In genomic region chr4:121696140-121696640, GRCh38 we compare ENCODE assay signal across 9 cellular contexts. TPM values are rescaled to one million over a fixed set of nuclear protein-coding genes. Genes with fewer than 3 reads are reported as not detected.
DNase-seq lines count a peak whose midpoint lies in the region; ATAC-seq, FAIRE-seq and TF ChIP-seq lines count a peak whose summit lies in the region.
"Had no signal": no experiment of that assay in that cellular context is flagged by ENCODE, and none has a peak within 500 bp of the region (broad histone marks: within the 10 kb centered on the region; RNA-seq: fewer than 3 reads in every experiment).

No MANE protein-coding gene starts in this region.

- DNase-seq in EH (ENCODE audit: low read depth) (peak; percentile 86), HCT116 (ENCODE audit: low read depth, low spot score) (no peak), NCI-H2227 (lab: John Stamatoyannopoulos, UW; ENCODE audit: unreplicated experiment) (peak; percentile 39), H1 (ENCODE audit: low read depth in 1 of 2, low spot score in 2 of 2) (peak in 1 of 2 experiments; percentile 80), mesenchymal stem cell (peak; percentile 89), iPS-NIHi7 (ENCODE audit: extremely low spot score) (no peak)
- peak; percentile 69 for DNase-seq in activated CD8-positive, alpha-beta T cell treated with anti-CD3 and anti-CD28 coated beads for 36 hours
- DNase-seq in stimulated activated CD8-positive, alpha-beta memory T cell treated with anti-CD3 and anti-CD28 coated beads, Interleukin-12 subunit alpha, Interleukin-12 subunit beta, amount 100 ng/mL, for 4 hours (ENCODE audit: low read depth) = peak; percentile 28

- TF ChIP-seq RAD21 in HCT116 (IDR thresholded peaks at IDR 0.05; ENCODE audit: low read depth) = no peak
- TF ChIP-seq RAD21 in H1 (IDR thresholded peaks at IDR 0.05 in 1 of 2, conservative IDR thresholded peaks at IDR 0.05 in 1 of 2; ENCODE audit: low read depth in 2 of 2, low read length in 2 of 2) = no peak

- peak overlapping the region; percentile 92 for H4K8ac ChIP-seq in H1 (ENCODE audit: extremely low read depth, insufficient read depth, low read length)
- no peak overlapping the region for H4K8ac ChIP-seq in mesenchymal stem cell (ENCODE audit: low read length)

- POLR2A ChIA-PET in HCT116 (lab: Charles Lee) (interaction anchor here (1.0 to 2.0 kb wide), 5 partner anchors 10 to 41 kb away, joined by 3 to 14 read pairs (median 6); no protein-coding TSS in a partner anchor), H1 (lab: Charles Lee; ENCODE audit: partially characterized antibody) (interaction anchor here (0.8 to 2.4 kb wide), 16 partner anchors 8 to 235 kb away, joined by 3 to 15 read pairs (median 5); partner anchors contain the start of gene EXOSC9)
- POLR2A ChIA-PET in activated CD8-positive, alpha-beta T cell treated with anti-CD3 and anti-CD28 coated beads for 36 hours (lab: Charles Lee) = interaction anchor here (1.8 kb wide), 1 partner anchor 12 kb away, joined by 6 read pairs; no protein-coding TSS in a partner anchor

- no peak overlapping the region for H3K23ac ChIP-seq in H1 (ENCODE audit: insufficient read length)
- peak overlapping the region in 1 of 2 experiments; percentile 98 for H3K23ac ChIP-seq in mesenchymal stem cell (ENCODE audit: low read length in 2 of 2)

- H2BK120ac ChIP-seq in H1 (replicated peaks; ENCODE audit: low read depth, low read length) (peak overlapping the region; percentile 39), mesenchymal stem cell (ENCODE audit: low read depth, low read length) (peak overlapping the region; percentile 91)

- H3K9me3 Mint-ChIP-seq in activated CD8-positive, alpha-beta T cell treated with anti-CD3 and anti-CD28 coated beads for 36 hours = no peaks in the 10 kb centered on the region

- H2AFZ ChIP-seq in HCT116 (ENCODE audit: low read depth, low read length, poor library complexity, severe bottlenecking) (no peak overlapping the region), H1 (ENCODE audit: low read length) (peak overlapping the region; percentile 87), mesenchymal stem cell (ENCODE audit: low read depth, low read length) (no peak overlapping the region)

- no TSS peak for BruUV-seq in HCT116 (replicated peaks; lab: Mats Ljungman, UMichigan)

- H3K4me3 Mint-ChIP-seq in activated CD8-positive, alpha-beta T cell treated with anti-CD3 and anti-CD28 coated beads for 36 hours = peak overlapping the region; percentile 92

- H3K79me1 ChIP-seq in H1 (ENCODE audit: low read depth, low read length) = no peaks in the 10 kb centered on the region; the same call in 1 of the 2 replicates
- peaks cover 4% of the 10 kb centered on the region for H3K79me1 ChIP-seq in mesenchymal stem cell (replicated peaks; ENCODE audit: low read length, poor library complexity, severe bottlenecking)

- H2BK12ac ChIP-seq in H1 (ENCODE audit: low read depth, low read length) (0 out of 2 replicates have a peak overlapping the region, but pooled peaks have one; percentile 84), mesenchymal stem cell (ENCODE audit: low read length in 2 of 2) (peak overlapping the region in 1 of 2 experiments; percentile 32)

- 0 out of 4 replicates have a peak, but pooled peaks cover 2 to 7% of the 10 kb centered on the region in 2 experiments for H3K36me3 ChIP-seq in HCT116 (ENCODE audit: control insufficient read depth in 1 of 2, insufficient read depth in 2 of 2, low read length in 2 of 2)
- H3K36me3 ChIP-seq in H1 (ENCODE audit: control insufficient read depth in 2 of 4, insufficient read depth in 4 of 4, low read length in 3 of 4) = peaks cover 0 to 13% (median 0%) of the 10 kb centered on the region in 4 experiments; a peak in 1 of 8 replicates
- peaks cover 0 to 30% of the 10 kb centered on the region in 2 experiments for H3K36me3 ChIP-seq in mesenchymal stem cell (ENCODE audit: control insufficient read depth in 1 of 2, insufficient read depth in 2 of 2, low read depth in 1 of 2, low read length in 2 of 2)

- RAD21 ChIA-PET in HCT116 (lab: Charles Lee; ENCODE audit: low non-redundant PET in 1 of 2, low total read pairs in 2 of 2, uncharacterized antibody in 2 of 2, unreplicated experiment in 2 of 2) = interaction anchor here in 1 of 2 experiments (0.6 kb wide), 1 partner anchor 442 kb away, joined by 3 read pairs; no protein-coding TSS in a partner anchor

- CTCF ChIA-PET in HCT116 (lab: Charles Lee) (interaction anchor here (1.3 kb wide), 1 partner anchor 32 kb away, joined by 3 read pairs; no protein-coding TSS in a partner anchor), H1 (lab: Charles Lee; ENCODE audit: partially characterized antibody) (interaction anchor here (0.5 to 1.9 kb wide), 10 partner anchors 9 to 1409 kb away, joined by 3 to 5 read pairs (median 3); no protein-coding TSS in a partner anchor)
- CTCF ChIA-PET in activated CD8-positive, alpha-beta T cell treated with anti-CD3 and anti-CD28 coated beads for 36 hours (lab: Charles Lee) = interaction anchor here (1.3 kb wide), 1 partner anchor 98 kb away, joined by 3 read pairs; no protein-coding TSS in a partner anchor

- no peaks in the 10 kb centered on the region for H3K27me3 ChIP-seq in HCT116 (ENCODE audit: insufficient read depth, low read length)
- no peaks in the 10 kb centered on the region; a peak in 1 of 7 replicates for H3K27me3 ChIP-seq in H1 (replicated peaks in 1 of 4; ENCODE audit: control insufficient read depth in 3 of 4, extremely low read depth in 1 of 4, insufficient read depth in 3 of 4, low read length in 3 of 4)
- no peaks in the 10 kb centered on the region for H3K27me3 ChIP-seq in mesenchymal stem cell (ENCODE audit: control insufficient read depth in 1 of 2, insufficient read depth in 1 of 2, low read length in 2 of 2)

- no peak for FAIRE-seq in H1 (lab: Jason Lieb, UNC)
- FAIRE-seq: colon had no signal

- H3K4me2 ChIP-seq in HCT116 (ENCODE audit: low read length) (peak overlapping the region; percentile 97), H1 (ENCODE audit: insufficient read depth in 1 of 2, low read depth in 2 of 2, low read length in 2 of 2) (peak overlapping the region; percentile 61 to 96), mesenchymal stem cell (ENCODE audit: low read length, poor library complexity, severe bottlenecking) (peak overlapping the region; percentile 3)

- peak in 1 of 3 experiments; percentile 19; a peak in 1 of 6 replicates for TF ChIP-seq CTCF in HCT116 (IDR thresholded peaks at IDR 0.05 in 2 of 3, conservative IDR thresholded peaks at IDR 0.05 in 1 of 3; ENCODE audit: borderline replicate concordance in 1 of 3, insufficient read depth in 1 of 3, low read depth in 2 of 3, low read length in 2 of 3)
- no peak for TF ChIP-seq CTCF in activated CD8-positive, alpha-beta T cell treated with anti-CD3 and anti-CD28 coated beads for 36 hours (IDR thresholded peaks at IDR 0.05)
- no peak for TF ChIP-seq CTCF in H1 (IDR thresholded peaks at IDR 0.05; ENCODE audit: control extremely low read depth in 1 of 3, insufficient read depth in 1 of 3, low read depth in 1 of 3, low read length in 3 of 3)

- H3K9me3 ChIP-seq in HCT116 (ENCODE audit: control insufficient read depth in 1 of 2, insufficient read depth in 1 of 2, low read depth in 1 of 2, low read length in 2 of 2) = no peaks in the 10 kb centered on the region
- H3K9me3 ChIP-seq in H1 (ENCODE audit: insufficient read depth in 2 of 2, low read depth in 1 of 2, low read length in 1 of 2) = no peaks in the 10 kb centered on the region
- no peaks in the 10 kb centered on the region for H3K9me3 ChIP-seq in mesenchymal stem cell (ENCODE audit: control insufficient read depth, low read length)

- H3K23me2 ChIP-seq in H1 (ENCODE audit: low read depth, low read length) = peaks cover 9% of the 10 kb centered on the region; the same call in 1 of the 2 replicates

- H4K91ac ChIP-seq in H1 (replicated peaks; ENCODE audit: insufficient read length, low read length) (peak overlapping the region; percentile 85), mesenchymal stem cell (ENCODE audit: low read length) (peak overlapping the region; percentile 22)

- H3K27me3 Mint-ChIP-seq in activated CD8-positive, alpha-beta T cell treated with anti-CD3 and anti-CD28 coated beads for 36 hours = peaks cover 36% of the 10 kb centered on the region

- H3K56ac ChIP-seq in H1 (replicated peaks; ENCODE audit: insufficient read length, low read depth, low read length) = peak overlapping the region; percentile 28

- no peak for TF ChIP-seq EP300 in H1 (IDR thresholded peaks at IDR 0.05; ENCODE audit: borderline replicate concordance in 1 of 2, low read depth in 2 of 2, low read length in 2 of 2)

- intact Hi-C loops in HCT116 (cut with micrococcal nuclease) = no loop called here
- intact Hi-C loops in activated CD8-positive, alpha-beta T cell treated with anti-CD3 and anti-CD28 coated beads for 36 hours (cut with micrococcal nuclease) = no loop called here

- WGBS in H1 (ENCODE audit: extremely low coverage in 1 of 2, insufficient coverage in 1 of 2, insufficient read length in 1 of 2, insufficient replicate concordance in 2 of 2, low coverage in 1 of 2, low lambda C conversion rate in 2 of 2, missing lambda C conversion rate in 1 of 2), 2 experiments = 0% methylated on average over 20 of the region's 28 CpGs; no CpG with 5 or more reads in 1 of the 2 experiments
- WGBS in mesenchymal stem cell = under 1% methylated on average over 27 of the region's 28 CpGs

- no peak for TF ChIP-seq POLR2A in HCT116 (IDR thresholded peaks at IDR 0.05; ENCODE audit: borderline replicate concordance, extremely low read depth, insufficient read depth, insufficient read length)
- TF ChIP-seq POLR2A in H1 (IDR thresholded peaks at IDR 0.05; ENCODE audit: control extremely low read depth in 1 of 2, low read depth in 2 of 2, low read length in 2 of 2) = no peak

- H4K20me1 ChIP-seq in HCT116 (ENCODE audit: insufficient read depth) (peaks cover 4% of the 10 kb centered on the region; the same call in 1 of the 2 replicates), H1 (replicated peaks in 1 of 2; ENCODE audit: control insufficient read depth in 1 of 2, insufficient read depth in 2 of 2, low read length in 2 of 2) (peaks cover 0 to 4% of the 10 kb centered on the region in 2 experiments)

- peak overlapping the region; percentile 85 for H3K9ac ChIP-seq in HCT116 (ENCODE audit: low read length)
- peak overlapping the region in 3 of 4 experiments; percentile 76 to 87 (median 87); a peak in 6 of 7 replicates for H3K9ac ChIP-seq in H1 (replicated peaks in 1 of 4; ENCODE audit: extremely low read depth in 1 of 4, low read depth in 3 of 4, low read length in 3 of 4)
- H3K9ac ChIP-seq in mesenchymal stem cell (ENCODE audit: low read length) = peak overlapping the region; percentile 100

- no peak overlapping the region for H2BK20ac ChIP-seq in H1 (ENCODE audit: low read length)

- peak overlapping the region; percentile 71 for H3K18ac ChIP-seq in H1 (ENCODE audit: extremely low read depth, low read length)
- H3K18ac ChIP-seq in mesenchymal stem cell (ENCODE audit: low read depth in 1 of 2, low read length in 2 of 2) = peak overlapping the region; percentile 63 to 78

- no peak overlapping the region for H3K14ac ChIP-seq in H1 (ENCODE audit: insufficient read length)
- peak overlapping the region; percentile 19 to 68 for H3K14ac ChIP-seq in mesenchymal stem cell (ENCODE audit: low read length in 2 of 2)

- H3K27ac ChIP-seq in HCT116 (ENCODE audit: low read depth, low read length) (peak overlapping the region; percentile 83), H1 (ENCODE audit: low read depth, low read length) (peak overlapping the region; percentile 75), mesenchymal stem cell (ENCODE audit: low read length, poor library complexity, severe bottlenecking) (peak overlapping the region; percentile 89)

- H4K5ac ChIP-seq in H1 (ENCODE audit: insufficient read length, low read depth, low read length) = peak overlapping the region; percentile 34

- H3K4me1 ChIP-seq in HCT116 (ENCODE audit: control insufficient read depth in 1 of 2, insufficient read depth in 2 of 2, low read length in 2 of 2) (peaks cover 23 to 42% of the 10 kb centered on the region in 2 experiments), H1 (replicated peaks in 1 of 4; ENCODE audit: control insufficient read depth in 3 of 4, insufficient read depth in 4 of 4, low read length in 3 of 4) (peaks cover 0 to 10% (median 6%) of the 10 kb centered on the region in 4 experiments; a peak in 6 of 7 replicates), mesenchymal stem cell (ENCODE audit: control insufficient read depth, insufficient read depth, low read depth, low read length) (peaks cover 2% of the 10 kb centered on the region)

- peak; percentile 22 for ATAC-seq in HCT116
- peak; percentile 50 for ATAC-seq in activated CD8-positive, alpha-beta T cell treated with anti-CD3 and anti-CD28 coated beads for 36 hours

- H2BK15ac ChIP-seq in H1 (ENCODE audit: low read length) (0 out of 2 replicates have a peak overlapping the region, but pooled peaks have one; percentile 29), mesenchymal stem cell (ENCODE audit: low read depth, poor library complexity, severe bottlenecking) (no peak overlapping the region)

- 0 out of 2 replicates have a peak overlapping the region, but pooled peaks have one; percentile 47 for H2AK5ac ChIP-seq in H1 (ENCODE audit: low read depth, low read length)
- H2AK5ac ChIP-seq in mesenchymal stem cell (ENCODE audit: low read length, severe bottlenecking) = peak overlapping the region; percentile 49

- peaks cover 3% of the 10 kb centered on the region for H3K36me3 Mint-ChIP-seq in activated CD8-positive, alpha-beta T cell treated with anti-CD3 and anti-CD28 coated beads for 36 hours (ENCODE audit: low read depth)

- H2BK5ac ChIP-seq in H1 (ENCODE audit: low read depth, low read length) (peak overlapping the region; percentile 52; the same call in 1 of the 2 replicates), mesenchymal stem cell (ENCODE audit: low read depth, low read length, poor library complexity, severe bottlenecking) (peak overlapping the region; percentile 57)

- peak overlapping the region; percentile 93 for H3K27ac Mint-ChIP-seq in activated CD8-positive, alpha-beta T cell treated with anti-CD3 and anti-CD28 coated beads for 36 hours

- H3K79me2 ChIP-seq in HCT116 (ENCODE audit: insufficient read depth, low read length) = peaks cover 48% of the 10 kb centered on the region
- peaks cover 0 to 39% of the 10 kb centered on the region in 2 experiments; a peak in 2 of 4 replicates for H3K79me2 ChIP-seq in H1 (ENCODE audit: control insufficient read depth in 1 of 2, insufficient read depth in 2 of 2, low read length in 2 of 2)

- H3K4ac ChIP-seq in H1 (replicated peaks; ENCODE audit: insufficient read length, low read depth, low read length) = peak overlapping the region; percentile 70
- H3K4ac ChIP-seq in mesenchymal stem cell (ENCODE audit: low read depth in 1 of 2, low read length in 2 of 2) = peak overlapping the region; percentile 7 to 98

- peaks cover 23% of the 10 kb centered on the region for H3K4me1 Mint-ChIP-seq in activated CD8-positive, alpha-beta T cell treated with anti-CD3 and anti-CD28 coated beads for 36 hours (ENCODE audit: low read depth)

- H3K4me3 ChIP-seq in HCT116 (replicated peaks in 1 of 2; ENCODE audit: low read depth in 1 of 2, low read length in 2 of 2) = peak overlapping the region; percentile 71 to 94
- peak overlapping the region; percentile 66 to 98 (median 90) for H3K4me3 ChIP-seq in H1 (ENCODE audit: extremely low read depth in 1 of 4, insufficient read depth in 2 of 4, low read depth in 3 of 4, low read length in 4 of 4)
- peak overlapping the region; percentile 91 to 98 for H3K4me3 ChIP-seq in mesenchymal stem cell (ENCODE audit: insufficient read depth in 1 of 2, low read depth in 1 of 2, low read length in 2 of 2)

- no peaks in the 10 kb centered on the region for H3K9me2 ChIP-seq in HCT116 (ENCODE audit: insufficient read depth)

RNA-seq across cellular contexts. Expression of gene ANXA5, which starts 0.6 kb away (rescaled TPM):
- 186 TPM for total RNA-seq in HCT116 (2021; ENCODE audit: unreplicated experiment)
- polyA plus RNA-seq in HCT116 (2012) = 191 and 200 TPM in 2 replicates
- 10 to 100 TPM; 31.4 to 34.1 TPM for total RNA-seq in activated CD8-positive, alpha-beta T cell treated with anti-CD3 and anti-CD28 coated beads for 36 hours
- 213 and 221 TPM in 2 replicates for total RNA-seq in H1 (2021; fragmentation: NEBNext Ultra II Directional; extraction: Animal tissue kit (Norgen Biotek cat#: 25700))
- polyA plus RNA-seq in H1 (2011; rRNA removed) = 116 and 213 TPM in 2 replicates
- 155 TPM for polyA plus RNA-seq in H1 (2011; cell fraction: cytosol; rRNA removed)
- polyA plus RNA-seq in H1 (2011; cell fraction: nucleus; rRNA removed) = 69.0 TPM
- polyA plus RNA-seq in H1 (2012, experiment 1 of 2) = 222 to 296 TPM (median 237 TPM) in 4 replicates
- polyA plus RNA-seq in H1 (2012, experiment 2 of 2) = 183 TPM
- 155 TPM for polyA plus RNA-seq in H1 (2013, experiment 1 of 2)
- polyA plus RNA-seq in H1 (2013, experiment 2 of 2) = 154 TPM
- 115 and 127 TPM in 2 replicates for polyA minus RNA-seq in H1 (2011; rRNA and poly(A)+ RNA removed)
- polyA minus RNA-seq in H1 (2011; cell fraction: cytosol; rRNA and poly(A)+ RNA removed) = 230 TPM
- polyA minus RNA-seq in H1 (2011; cell fraction: nucleus; rRNA and poly(A)+ RNA removed) = 90.3 TPM
- 578 TPM for polyA plus RNA-seq in mesenchymal stem cell (2013, experiment 1 of 2)
- 600 TPM for polyA plus RNA-seq in mesenchymal stem cell (2013, experiment 2 of 2)

Comparison
In these comparisons a context has a peak if more than half of its experiments do, and no peak if none do; other contexts are left out.
1. DNase-seq: peak in EH (single experiment), NCI-H2227 (single experiment), activated CD8-positive, alpha-beta T cell treated with anti-CD3 and anti-CD28 coated beads for 36 hours (single experiment), mesenchymal stem cell (single experiment) and stimulated activated CD8-positive, alpha-beta memory T cell treated with anti-CD3 and anti-CD28 coated beads, Interleukin-12 subunit alpha, Interleukin-12 subunit beta, amount 100 ng/mL, for 4 hours (single experiment); none in HCT116 (single experiment) and iPS-NIHi7 (single experiment).
2. H3K4me2 ChIP-seq: peak in every context shown above with its lines; median percentile 97 in HCT116; 78 in H1; 3 in mesenchymal stem cell.
3. Peak in every context shown above with its lines, with median percentiles within 50 percentile points of each other: H3K27ac ChIP-seq, H3K4me3 ChIP-seq and H3K9ac ChIP-seq.